27 cellular contexts compared by ENCODE assay signal in genomic region chr7:155850001-155850436, GRCh38. TPM values are rescaled to one million over a fixed set of nuclear protein-coding genes. Genes with fewer than 3 reads are reported as not detected.
"Had no signal": no experiment of that assay in that cellular context is flagged by ENCODE, and none has a peak within 500 bp of the region (broad histone marks: within the 10 kb centered on the region; RNA-seq: fewer than 3 reads in every experiment).

No MANE protein-coding gene starts in this region.

- H3K27me3 ChIP-seq: foreskin keratinocyte, hepatocyte, right atrium auricular region, testis, upper lobe of left lung had no signal

- H3K36me3 ChIP-seq: esophagus muscularis mucosa, gastroesophageal sphincter, heart left ventricle, left ventricle myocardium inferior, lower lobe of right lung, neutrophil, prostate gland, right atrium auricular region, spleen, tibial artery, upper lobe of left lung had no signal

- H3K27ac ChIP-seq: dorsolateral prefrontal cortex, esophagus muscularis mucosa, foreskin keratinocyte, gastroesophageal sphincter, heart left ventricle, hepatocyte, left ventricle myocardium inferior, lower lobe of right lung, neutrophil, parathyroid adenoma, prostate gland, right atrium auricular region, skin epidermis, spleen, testis, tibial artery, upper lobe of left lung had no signal

- H3K4me3 ChIP-seq: dorsolateral prefrontal cortex, esophagus muscularis mucosa, gastroesophageal sphincter, heart left ventricle, hepatocyte, left ventricle myocardium inferior, lower lobe of right lung, prostate gland, right atrium auricular region, skin epidermis, spleen, testis, tibial artery, upper lobe of left lung had no signal

- ATAC-seq: foreskin keratinocyte; gastroesophageal sphincter; heart left ventricle; lower lobe of right lung; natural killer cell; stimulated activated memory B cell treated with anti-CD40 and anti-IgM and Interleukin-4, amounts not matched to agents 10 μg/mL and 1 μg/mL and 100 μg/mL, for 72 hours; stimulated activated naive CD8-positive, alpha-beta T cell treated with anti-CD3 and anti-CD28 coated beads, Interleukin-15, Interleukin-2, amounts not matched to agents 100 U/mL and 50 U/mL, for 24 hours had no signal

- DNase-seq: cerebellar nuclear complex; effector CD4-positive, alpha-beta T cell; foreskin keratinocyte; kidney; left ventricle myocardium inferior; lower lobe of right lung; natural killer cell; spleen; stimulated activated CD4-positive, alpha-beta T cell treated with anti-CD3 and anti-CD28 coated beads, Interleukin-4, amount 100 ng/mL, for 4 hours; stimulated activated naive CD8-positive, alpha-beta T cell treated with anti-CD3 and anti-CD28 coated beads, Interleukin-15, Interleukin-2, amounts not matched to agents 100 U/mL and 50 U/mL, for 24 hours; substantia nigra; testis; upper lobe of left lung had no signal

- H3K9me3 ChIP-seq: neutrophil, prostate gland, testis, tibial artery had no signal

- H3K4me1 ChIP-seq: esophagus muscularis mucosa, foreskin keratinocyte, gastroesophageal sphincter, heart left ventricle, left ventricle myocardium inferior, parathyroid adenoma, prostate gland, right atrium auricular region, spleen, testis, tibial artery, upper lobe of left lung had no signal

RNA-seq across cellular contexts. Expression of gene SHH, which starts 37.8 kb away (rescaled TPM):
- total RNA-seq: endothelial cell of umbilical vein, esophagus muscularis mucosa, heart left ventricle, left ventricle myocardium inferior, natural killer cell, omental fat pad, right atrium auricular region, spleen had no signal
